10 cellular contexts compared by ENCODE assay signal in genomic region chr7:130998993-130999602, GRCh38.
DNase-seq lines count a peak whose midpoint lies in the region; ATAC-seq, FAIRE-seq and TF ChIP-seq lines count a peak whose summit lies in the region.
"Had no signal": no experiment of that assay in that cellular context is flagged by ENCODE, and none has a peak within 500 bp of the region (broad histone marks: within the 10 kb centered on the region; RNA-seq: fewer than 3 reads in every experiment).

No MANE protein-coding gene starts in this region.

- H3K9ac ChIP-seq in keratinocyte (ENCODE audit: control insufficient read depth, extremely low read depth, insufficient read depth, low read length): peak overlapping the region; percentile 74

- ATAC-seq in activated naive CD4-positive, alpha-beta T cell treated with anti-CD3 and anti-CD28 coated beads, Interleukin-2, amount 50 U/mL, for 72 hours: no peak
- no peak for ATAC-seq in activated naive CD8-positive, alpha-beta T cell treated with anti-CD3 and anti-CD28 coated beads, Interleukin-2, amount 10 ng/mL, durations not matched to agents 7 days and 5 days (ENCODE audit: low read depth)
- no peak for ATAC-seq in GM21825 (IDR thresholded peaks at IDR 0.05; ENCODE audit: unreplicated experiment)

- dilution Hi-C loops in keratinocyte (cut with MboI; ENCODE audit: extremely low pct_ligation_motif_present, low sequenced_read_pairs): no loop called here

- no peaks in the 10 kb centered on the region for H3K9me3 ChIP-seq in keratinocyte (ENCODE audit: control insufficient read depth, low read depth, low read length)

- no peaks in the 10 kb centered on the region for H3K36me3 ChIP-seq in keratinocyte (ENCODE audit: control insufficient read depth in 2 of 2, extremely low read depth in 1 of 2, insufficient read depth in 2 of 2, low read length in 2 of 2)

- no peaks in the 10 kb centered on the region for H3K27me3 ChIP-seq in keratinocyte (ENCODE audit: control insufficient read depth, extremely low read depth, insufficient read depth, low read length)

- H3K4me1 Mint-ChIP-seq in activated naive CD8-positive, alpha-beta T cell treated with anti-CD3 and anti-CD28 coated beads, Interleukin-2, amount 10 ng/mL, durations not matched to agents 7 days and 5 days: peaks cover 26% of the 10 kb centered on the region
- H3K4me1 Mint-ChIP-seq in immature natural killer cell: peaks cover 60 to 95% of the 10 kb centered on the region in 2 donors

- peaks cover 66% of the 10 kb centered on the region for H3K4me1 ChIP-seq in keratinocyte (ENCODE audit: control insufficient read depth, extremely low read depth, insufficient read depth, low read length)

- H3K27ac Mint-ChIP-seq in activated naive CD4-positive, alpha-beta T cell treated with anti-CD3 and anti-CD28 coated beads, Interleukin-2, amount 50 U/mL, for 72 hours: peak overlapping the region; percentile 69 to 73
- peak overlapping the region; percentile 20 for H3K27ac Mint-ChIP-seq in activated naive CD8-positive, alpha-beta T cell treated with anti-CD3 and anti-CD28 coated beads, Interleukin-2, amount 10 ng/mL, durations not matched to agents 7 days and 5 days
- peak overlapping the region in 2 of 6 donors; percentile 2 to 68 for H3K27ac Mint-ChIP-seq in immature natural killer cell
- H3K27ac Mint-ChIP-seq: activated naive CD4-positive, alpha-beta T cell treated with anti-CD3 and anti-CD28 coated beads, Interleukin-2, amount 10 ng/mL, durations not matched to agents 7 days and 5 days had no signal

- no peaks in the 10 kb centered on the region for H3K27me3 Mint-ChIP-seq in activated naive CD8-positive, alpha-beta T cell treated with anti-CD3 and anti-CD28 coated beads, Interleukin-2, amount 10 ng/mL, durations not matched to agents 7 days and 5 days
- H3K27me3 Mint-ChIP-seq in immature natural killer cell (ENCODE audit: low read depth in 3 of 3): peaks cover 0 to 2% (median 2%) of the 10 kb centered on the region in 3 donors
- H3K27me3 Mint-ChIP-seq: activated naive CD4-positive, alpha-beta T cell treated with anti-CD3 and anti-CD28 coated beads, Interleukin-2, amount 10 ng/mL, durations not matched to agents 7 days and 5 days had no signal

- H3K27ac ChIP-seq in keratinocyte (ENCODE audit: control insufficient read depth, insufficient read depth, low read length): peak overlapping the region; percentile 93

- POLR2A ChIA-PET in activated naive CD8-positive, alpha-beta T cell treated with anti-CD3 and anti-CD28 coated beads, Interleukin-2, amount 10 ng/mL, durations not matched to agents 7 days and 5 days (lab: Charles Lee): no interaction called here

- H3K36me3 Mint-ChIP-seq in activated naive CD4-positive, alpha-beta T cell treated with anti-CD3 and anti-CD28 coated beads, Interleukin-2, amount 50 U/mL, for 72 hours: peaks cover 4 to 38% of the 10 kb centered on the region in 2 donors
- peaks cover 19% of the 10 kb centered on the region for H3K36me3 Mint-ChIP-seq in activated naive CD8-positive, alpha-beta T cell treated with anti-CD3 and anti-CD28 coated beads, Interleukin-2, amount 10 ng/mL, durations not matched to agents 7 days and 5 days
- peaks cover 0 to 4% (median 0%) of the 10 kb centered on the region in 3 donors for H3K36me3 Mint-ChIP-seq in immature natural killer cell

- FAIRE-seq in keratinocyte (lab: Jason Lieb, UNC): peak; percentile 95
- FAIRE-seq in urothelium cell line (lab: Jason Lieb, UNC): no peak

- H2AFZ ChIP-seq in keratinocyte (ENCODE audit: control insufficient read depth, low read length): no peak overlapping the region

- H3K9me3 Mint-ChIP-seq in activated naive CD4-positive, alpha-beta T cell treated with anti-CD3 and anti-CD28 coated beads, Interleukin-2, amount 50 U/mL, for 72 hours: peaks cover 0 to 15% of the 10 kb centered on the region in 2 donors
- peaks cover 7% of the 10 kb centered on the region for H3K9me3 Mint-ChIP-seq in activated naive CD8-positive, alpha-beta T cell treated with anti-CD3 and anti-CD28 coated beads, Interleukin-2, amount 10 ng/mL, durations not matched to agents 7 days and 5 days
- H3K9me3 Mint-ChIP-seq in immature natural killer cell: no peaks in the 10 kb centered on the region

- H3K4me2 ChIP-seq in keratinocyte (ENCODE audit: control insufficient read depth, extremely low read depth, insufficient read depth, low read depth, low read length): peak overlapping the region; percentile 62

- no peak overlapping the region for H3K4me3 Mint-ChIP-seq in activated naive CD8-positive, alpha-beta T cell treated with anti-CD3 and anti-CD28 coated beads, Interleukin-2, amount 10 ng/mL, durations not matched to agents 7 days and 5 days
- H3K4me3 Mint-ChIP-seq in immature natural killer cell: peak overlapping the region in 1 of 5 donors; percentile 1
- H3K4me3 Mint-ChIP-seq: activated naive CD4-positive, alpha-beta T cell treated with anti-CD3 and anti-CD28 coated beads, Interleukin-2, amount 10 ng/mL, durations not matched to agents 7 days and 5 days; T-helper 1 cell treated with Interleukin-12 subunit alpha and Interleukin-12 subunit beta and Interleukin-4 antibody, amounts not matched to agents 30 μg/mL and 1 μg/mL, for 36 hours had no signal

- no peaks in the 10 kb centered on the region for H3K79me2 ChIP-seq in keratinocyte (ENCODE audit: control insufficient read depth, insufficient read depth, low read length)

- H3K9me1 ChIP-seq in keratinocyte (ENCODE audit: control insufficient read depth, extremely low read depth, insufficient read depth, low read length): no peaks in the 10 kb centered on the region

- no peaks in the 10 kb centered on the region for H4K20me1 ChIP-seq in keratinocyte (ENCODE audit: control insufficient read depth, extremely low read depth, insufficient read depth, low read length)

- no peak for DNase-seq in activated naive CD4-positive, alpha-beta T cell treated with anti-CD3 and anti-CD28 coated beads, Interleukin-2, amount 50 U/mL, for 72 hours (ENCODE audit: low spot score in 2 of 2)
- DNase-seq in activated naive CD4-positive, alpha-beta T cell (lab: John Stamatoyannopoulos, UW): no peak
- DNase-seq in activated naive CD8-positive, alpha-beta T cell treated with anti-CD3 and anti-CD28 coated beads, Interleukin-2, amount 10 ng/mL, durations not matched to agents 7 days and 5 days: no peak
- DNase-seq in keratinocyte (ENCODE audit: low read depth, low spot score) (peak; percentile 81), urothelium cell line (ENCODE audit: low spot score) (peak; percentile 68), HuH-7 (ENCODE audit: low spot score) (no peak), immature natural killer cell (no peak)
- DNase-seq: activated naive CD4-positive, alpha-beta T cell treated with anti-CD3 and anti-CD28 coated beads, Interleukin-2, amount 10 ng/mL, durations not matched to agents 7 days and 5 days had no signal

- TF ChIP-seq CTCF in keratinocyte (optimal IDR thresholded peaks at IDR 0.05 in 1 of 3, IDR thresholded peaks at IDR 0.05 in 1 of 3, conservative IDR thresholded peaks at IDR 0.05 in 1 of 3; ENCODE audit: extremely low read depth in 1 of 3, insufficient read depth in 2 of 3, low read length in 3 of 3): peak; percentile 7 to 29 (median 22)

- peak overlapping the region in 2 of 3 experiments; percentile 5 to 41 for H3K4me3 ChIP-seq in keratinocyte (ENCODE audit: control insufficient read depth in 2 of 3, extremely low read depth in 1 of 3, insufficient read depth in 2 of 3, low read depth in 1 of 3, low read length in 3 of 3)

Comparison
In these comparisons a context has a peak if more than half of its experiments do, and no peak if none do; other contexts are left out.
1. DNase-seq: peak in keratinocyte (single experiment) and urothelium cell line (single experiment); none in activated naive CD4-positive, alpha-beta T cell treated with anti-CD3 and anti-CD28 coated beads, Interleukin-2, amount 50 U/mL, for 72 hours (0 of 2), activated naive CD4-positive, alpha-beta T cell (0 of 4), activated naive CD8-positive, alpha-beta T cell treated with anti-CD3 and anti-CD28 coated beads, Interleukin-2, amount 10 ng/mL, durations not matched to agents 7 days and 5 days (single experiment), HuH-7 (single experiment) and immature natural killer cell (0 of 3).